1 cellular context compared by ENCODE assay signal in the genomic region with DNA sequence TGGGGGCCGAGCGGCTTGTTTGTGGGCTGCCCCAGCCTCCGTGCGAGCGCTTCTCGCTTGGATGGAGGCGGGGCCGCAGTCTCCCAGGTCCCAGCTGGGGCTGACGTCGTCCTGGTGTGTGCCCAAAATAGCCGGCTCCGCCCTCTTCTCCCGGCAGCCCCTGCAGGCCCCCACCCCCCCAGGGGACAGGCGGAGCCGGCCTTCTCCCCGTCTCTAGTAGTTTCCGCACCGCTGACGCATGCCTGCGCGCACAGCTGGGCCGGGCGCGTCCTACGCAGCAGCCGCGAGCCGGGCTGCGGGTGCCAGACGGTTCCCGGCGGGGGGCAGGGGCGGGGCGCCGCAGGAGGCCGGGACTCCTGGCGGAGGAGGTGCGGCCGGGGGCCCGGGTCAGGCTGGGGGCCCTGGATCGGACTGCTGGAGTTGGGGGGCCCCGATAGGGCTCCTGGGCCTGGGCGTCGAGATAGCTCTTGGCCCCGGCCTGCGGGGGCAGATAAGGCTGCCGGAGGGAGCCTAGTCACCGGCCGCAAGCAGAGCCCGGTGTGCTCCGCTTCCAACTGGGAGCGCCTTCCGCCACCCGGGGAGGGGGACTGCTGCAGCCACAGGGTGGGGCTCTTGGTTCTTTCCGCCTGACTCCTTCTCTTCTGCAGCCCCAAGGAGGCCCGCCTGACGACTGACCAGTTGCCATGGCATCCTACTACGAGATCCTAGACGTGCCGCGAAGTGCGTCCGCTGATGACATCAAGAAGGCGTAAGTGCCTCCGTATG.
TF ChIP-seq lines count a peak whose summit lies in the region.

A gene (plus strand): TSS at position 216 of the 765 bp plus-strand sequence. CDS start 468 bp downstream, at position 684.

TF ChIP-seq in K562, 482 proteins besides CTCF, POLR2A, EP300 and RAD21 (continued from another document):
- TF ChIP-seq NFIX (CRISPR knock-in tag; IDR thresholded peaks at IDR 0.05; ENCODE audit: low read depth) (no peak), RB1 (IDR thresholded peaks at IDR 0.05; ENCODE audit: low read depth) (peak; percentile 71; the same call in 1 of the 2 replicates), CTBP1 (IDR thresholded peaks at IDR 0.05; ENCODE audit: borderline replicate concordance) (peak; percentile 80; the same call in 1 of the 2 replicates), ZNF121 (CRISPR knock-in tag; conservative IDR thresholded peaks at IDR 0.05) (no peak), E2F3 (CRISPR knock-in tag; IDR thresholded peaks at IDR 0.05) (peak; percentile 90; the same call in 1 of the 2 replicates), KLF6 (CRISPR knock-in tag; IDR thresholded peaks at IDR 0.05; ENCODE audit: borderline replicate concordance) (peak; percentile 36; the same call in 1 of the 2 replicates), ZNF707 (CRISPR knock-in tag; conservative IDR thresholded peaks at IDR 0.05) (no peak), MAFF (IDR thresholded peaks at IDR 0.05; ENCODE audit: low read length) (no peak), DDX20 (tag; IDR thresholded peaks at IDR 0.05; ENCODE audit: low read depth) (no peak), ZNF764 (CRISPR knock-in tag; IDR thresholded peaks at IDR 0.05; ENCODE audit: low read depth) (no peak), ZFP36 (IDR thresholded peaks at IDR 0.05; ENCODE audit: low read depth, low read length, partially characterized antibody) (no peak), XRCC4 (IDR thresholded peaks at IDR 0.05; ENCODE audit: extremely low read depth, insufficient read depth, insufficient read length) (no peak), TFAM (CRISPR knock-in tag; conservative IDR thresholded peaks at IDR 0.05) (no peak), NCOR1 (IDR thresholded peaks at IDR 0.05) (peak; percentile 99), TEAD4 (IDR thresholded peaks at IDR 0.05; ENCODE audit: low read length) (peak; percentile 97), TEAD4 (CRISPR knock-in tag; IDR thresholded peaks at IDR 0.05; ENCODE audit: borderline replicate concordance) (no peak), ARID1B (IDR thresholded peaks at IDR 0.05) (peak; percentile 99), BMI1 (IDR thresholded peaks at IDR 0.05; ENCODE audit: low read length) (peak; percentile 89), MTA3 (IDR thresholded peaks at IDR 0.05; ENCODE audit: borderline replicate concordance) (peak; percentile 95), ZBTB8A (IDR thresholded peaks at IDR 0.05; ENCODE audit: partially characterized antibody) (no peak), ZNF311 (CRISPR knock-in tag; IDR thresholded peaks at IDR 0.05) (peak; percentile 89), CHD4 (IDR thresholded peaks at IDR 0.05; ENCODE audit: insufficient read depth, insufficient replicate concordance, low read depth, low read length, poor library complexity, severe bottlenecking) (no peak), SP1 (CRISPR knock-in tag; IDR thresholded peaks at IDR 0.05) (peak; percentile 88), BRD4 (IDR thresholded peaks at IDR 0.05) (no peak), MCM5 (IDR thresholded peaks at IDR 0.05; ENCODE audit: low read depth) (no peak), XRCC3 (IDR thresholded peaks at IDR 0.05) (no peak), KDM5B (IDR thresholded peaks at IDR 0.05; ENCODE audit: insufficient replicate concordance, low read depth, low read length) (peak; percentile 1), ZNF253 (CRISPR knock-in tag; conservative IDR thresholded peaks at IDR 0.05) (no peak), GABPA (tag; conservative IDR thresholded peaks at IDR 0.05; ENCODE audit: low read depth) (peak; percentile 63; the same call in 1 of the 2 replicates), ZNF699 (CRISPR knock-in tag; IDR thresholded peaks at IDR 0.05; ENCODE audit: insufficient replicate concordance) (no peak), KDM2B (CRISPR knock-in tag; IDR thresholded peaks at IDR 0.05) (no peak), ZNF175 (CRISPR knock-in tag; IDR thresholded peaks at IDR 0.05; ENCODE audit: low read depth) (peak; percentile 96), KLF10 (CRISPR knock-in tag; IDR thresholded peaks at IDR 0.05) (no peak), MYNN (IDR thresholded peaks at IDR 0.05) (peak; percentile 70), MYNN (CRISPR knock-in tag; IDR thresholded peaks at IDR 0.05) (no peak), CHD2 (IDR thresholded peaks at IDR 0.05; ENCODE audit: low read depth, low read length) (no peak), ZNF174 (CRISPR knock-in tag; IDR thresholded peaks at IDR 0.05) (no peak)
- TF ChIP-seq, protein P1, sequence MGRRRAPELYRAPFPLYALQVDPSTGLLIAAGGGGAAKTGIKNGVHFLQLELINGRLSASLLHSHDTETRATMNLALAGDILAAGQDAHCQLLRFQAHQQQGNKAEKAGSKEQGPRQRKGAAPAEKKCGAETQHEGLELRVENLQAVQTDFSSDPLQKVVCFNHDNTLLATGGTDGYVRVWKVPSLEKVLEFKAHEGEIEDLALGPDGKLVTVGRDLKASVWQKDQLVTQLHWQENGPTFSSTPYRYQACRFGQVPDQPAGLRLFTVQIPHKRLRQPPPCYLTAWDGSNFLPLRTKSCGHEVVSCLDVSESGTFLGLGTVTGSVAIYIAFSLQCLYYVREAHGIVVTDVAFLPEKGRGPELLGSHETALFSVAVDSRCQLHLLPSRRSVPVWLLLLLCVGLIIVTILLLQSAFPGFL (CRISPR knock-in tag; IDR thresholded peaks at IDR 0.05): no peak
- TF ChIP-seq, protein P2, sequence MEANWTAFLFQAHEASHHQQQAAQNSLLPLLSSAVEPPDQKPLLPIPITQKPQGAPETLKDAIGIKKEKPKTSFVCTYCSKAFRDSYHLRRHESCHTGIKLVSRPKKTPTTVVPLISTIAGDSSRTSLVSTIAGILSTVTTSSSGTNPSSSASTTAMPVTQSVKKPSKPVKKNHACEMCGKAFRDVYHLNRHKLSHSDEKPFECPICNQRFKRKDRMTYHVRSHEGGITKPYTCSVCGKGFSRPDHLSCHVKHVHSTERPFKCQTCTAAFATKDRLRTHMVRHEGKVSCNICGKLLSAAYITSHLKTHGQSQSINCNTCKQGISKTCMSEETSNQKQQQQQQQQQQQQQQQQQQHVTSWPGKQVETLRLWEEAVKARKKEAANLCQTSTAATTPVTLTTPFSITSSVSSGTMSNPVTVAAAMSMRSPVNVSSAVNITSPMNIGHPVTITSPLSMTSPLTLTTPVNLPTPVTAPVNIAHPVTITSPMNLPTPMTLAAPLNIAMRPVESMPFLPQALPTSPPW (CRISPR knock-in tag; IDR thresholded peaks at IDR 0.05): peak; percentile 97
- TF ChIP-seq, protein P3, sequence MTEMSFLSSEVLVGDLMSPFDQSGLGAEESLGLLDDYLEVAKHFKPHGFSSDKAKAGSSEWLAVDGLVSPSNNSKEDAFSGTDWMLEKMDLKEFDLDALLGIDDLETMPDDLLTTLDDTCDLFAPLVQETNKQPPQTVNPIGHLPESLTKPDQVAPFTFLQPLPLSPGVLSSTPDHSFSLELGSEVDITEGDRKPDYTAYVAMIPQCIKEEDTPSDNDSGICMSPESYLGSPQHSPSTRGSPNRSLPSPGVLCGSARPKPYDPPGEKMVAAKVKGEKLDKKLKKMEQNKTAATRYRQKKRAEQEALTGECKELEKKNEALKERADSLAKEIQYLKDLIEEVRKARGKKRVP (CRISPR knock-in tag; IDR thresholded peaks at IDR 0.05): peak; percentile 75
- TF ChIP-seq, protein P4, sequence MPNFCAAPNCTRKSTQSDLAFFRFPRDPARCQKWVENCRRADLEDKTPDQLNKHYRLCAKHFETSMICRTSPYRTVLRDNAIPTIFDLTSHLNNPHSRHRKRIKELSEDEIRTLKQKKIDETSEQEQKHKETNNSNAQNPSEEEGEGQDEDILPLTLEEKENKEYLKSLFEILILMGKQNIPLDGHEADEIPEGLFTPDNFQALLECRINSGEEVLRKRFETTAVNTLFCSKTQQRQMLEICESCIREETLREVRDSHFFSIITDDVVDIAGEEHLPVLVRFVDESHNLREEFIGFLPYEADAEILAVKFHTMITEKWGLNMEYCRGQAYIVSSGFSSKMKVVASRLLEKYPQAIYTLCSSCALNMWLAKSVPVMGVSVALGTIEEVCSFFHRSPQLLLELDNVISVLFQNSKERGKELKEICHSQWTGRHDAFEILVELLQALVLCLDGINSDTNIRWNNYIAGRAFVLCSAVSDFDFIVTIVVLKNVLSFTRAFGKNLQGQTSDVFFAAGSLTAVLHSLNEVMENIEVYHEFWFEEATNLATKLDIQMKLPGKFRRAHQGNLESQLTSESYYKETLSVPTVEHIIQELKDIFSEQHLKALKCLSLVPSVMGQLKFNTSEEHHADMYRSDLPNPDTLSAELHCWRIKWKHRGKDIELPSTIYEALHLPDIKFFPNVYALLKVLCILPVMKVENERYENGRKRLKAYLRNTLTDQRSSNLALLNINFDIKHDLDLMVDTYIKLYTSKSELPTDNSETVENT (CRISPR knock-in tag; IDR thresholded peaks at IDR 0.05): no peak
- TF ChIP-seq, protein P5, sequence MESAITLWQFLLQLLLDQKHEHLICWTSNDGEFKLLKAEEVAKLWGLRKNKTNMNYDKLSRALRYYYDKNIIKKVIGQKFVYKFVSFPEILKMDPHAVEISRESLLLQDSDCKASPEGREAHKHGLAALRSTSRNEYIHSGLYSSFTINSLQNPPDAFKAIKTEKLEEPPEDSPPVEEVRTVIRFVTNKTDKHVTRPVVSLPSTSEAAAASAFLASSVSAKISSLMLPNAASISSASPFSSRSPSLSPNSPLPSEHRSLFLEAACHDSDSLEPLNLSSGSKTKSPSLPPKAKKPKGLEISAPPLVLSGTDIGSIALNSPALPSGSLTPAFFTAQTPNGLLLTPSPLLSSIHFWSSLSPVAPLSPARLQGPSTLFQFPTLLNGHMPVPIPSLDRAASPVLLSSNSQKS (CRISPR knock-in tag; IDR thresholded peaks at IDR 0.05): no peak
- TF ChIP-seq, protein P6, sequence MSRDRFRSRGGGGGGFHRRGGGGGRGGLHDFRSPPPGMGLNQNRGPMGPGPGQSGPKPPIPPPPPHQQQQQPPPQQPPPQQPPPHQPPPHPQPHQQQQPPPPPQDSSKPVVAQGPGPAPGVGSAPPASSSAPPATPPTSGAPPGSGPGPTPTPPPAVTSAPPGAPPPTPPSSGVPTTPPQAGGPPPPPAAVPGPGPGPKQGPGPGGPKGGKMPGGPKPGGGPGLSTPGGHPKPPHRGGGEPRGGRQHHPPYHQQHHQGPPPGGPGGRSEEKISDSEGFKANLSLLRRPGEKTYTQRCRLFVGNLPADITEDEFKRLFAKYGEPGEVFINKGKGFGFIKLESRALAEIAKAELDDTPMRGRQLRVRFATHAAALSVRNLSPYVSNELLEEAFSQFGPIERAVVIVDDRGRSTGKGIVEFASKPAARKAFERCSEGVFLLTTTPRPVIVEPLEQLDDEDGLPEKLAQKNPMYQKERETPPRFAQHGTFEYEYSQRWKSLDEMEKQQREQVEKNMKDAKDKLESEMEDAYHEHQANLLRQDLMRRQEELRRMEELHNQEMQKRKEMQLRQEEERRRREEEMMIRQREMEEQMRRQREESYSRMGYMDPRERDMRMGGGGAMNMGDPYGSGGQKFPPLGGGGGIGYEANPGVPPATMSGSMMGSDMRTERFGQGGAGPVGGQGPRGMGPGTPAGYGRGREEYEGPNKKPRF (IDR thresholded peaks at IDR 0.05; ENCODE audit: low read depth, low read length): no peak
- TF ChIP-seq, protein P7, sequence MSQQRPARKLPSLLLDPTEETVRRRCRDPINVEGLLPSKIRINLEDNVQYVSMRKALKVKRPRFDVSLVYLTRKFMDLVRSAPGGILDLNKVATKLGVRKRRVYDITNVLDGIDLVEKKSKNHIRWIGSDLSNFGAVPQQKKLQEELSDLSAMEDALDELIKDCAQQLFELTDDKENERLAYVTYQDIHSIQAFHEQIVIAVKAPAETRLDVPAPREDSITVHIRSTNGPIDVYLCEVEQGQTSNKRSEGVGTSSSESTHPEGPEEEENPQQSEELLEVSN (IDR thresholded peaks at IDR 0.05; ENCODE audit: borderline replicate concordance in 1 of 2, extremely low read depth in 1 of 2, insufficient read depth in 1 of 2, insufficient read length in 1 of 2, low read depth in 1 of 2, low read length in 1 of 2, poor library complexity in 1 of 2, severe bottlenecking in 1 of 2): peak; percentile 15 to 28
